1 cellular context compared by ENCODE assay signal in the genomic region with DNA sequence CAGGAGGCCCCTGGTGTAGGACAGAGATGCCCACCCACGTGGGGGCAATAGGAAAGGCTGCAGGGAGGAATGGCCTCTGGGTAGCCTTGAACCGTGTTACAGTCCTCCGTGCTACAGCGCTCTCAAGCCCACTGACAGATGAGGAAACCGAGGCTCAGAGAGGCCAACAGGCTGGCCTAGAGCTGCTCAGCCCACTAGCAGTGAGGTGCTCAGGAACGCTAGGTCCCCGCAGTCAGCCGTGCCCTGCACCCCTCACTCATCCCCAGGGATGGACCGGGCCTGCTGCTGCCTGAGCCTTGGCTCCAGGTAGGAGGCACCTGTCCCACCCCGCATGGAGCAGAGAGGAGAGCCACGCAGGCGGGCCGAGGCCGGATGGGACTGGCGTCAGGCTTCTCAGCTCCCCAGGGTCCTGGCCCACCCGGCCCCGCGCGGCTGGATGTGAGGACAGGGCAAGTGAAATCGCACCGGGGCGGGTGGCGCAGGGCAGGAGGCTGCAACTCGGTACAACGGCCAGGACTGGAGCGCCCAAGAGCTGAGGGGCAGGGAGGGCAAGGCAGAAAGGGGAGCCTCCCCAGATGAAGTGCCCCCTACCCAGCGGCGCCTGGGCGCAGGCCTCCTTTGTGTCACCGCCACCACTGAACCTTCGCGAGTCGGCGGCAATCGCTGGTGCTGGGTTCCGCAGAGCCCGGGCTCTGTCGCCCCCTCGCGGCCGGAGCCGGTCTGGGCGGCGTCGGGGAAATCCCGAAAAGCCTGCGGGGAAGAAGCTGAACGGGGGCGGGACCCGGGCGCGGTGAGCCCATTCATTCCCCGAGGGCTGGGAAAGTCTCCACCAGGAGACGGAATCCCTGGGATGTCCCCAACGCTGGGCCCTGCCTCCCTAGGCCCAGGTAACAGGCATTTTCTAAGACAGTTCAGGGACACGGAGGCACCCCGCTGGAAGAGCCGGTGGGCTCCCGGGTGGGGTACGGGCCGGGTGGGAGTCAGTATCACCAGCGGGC.
TF ChIP-seq lines count a peak whose summit lies in the region.

No MANE protein-coding gene starts in this region.

TF ChIP-seq in HepG2, 621 proteins besides CTCF, POLR2A, EP300 and RAD21 (continued from another document and continues in another):
- TF ChIP-seq KDM1A (CRISPR knock-in tag; IDR thresholded peaks at IDR 0.05) = peak; percentile 18; the same call in 1 of the 2 replicates
- no peak for TF ChIP-seq ZZZ3 (CRISPR knock-in tag; IDR thresholded peaks at IDR 0.05; ENCODE audit: borderline replicate concordance)
- TF ChIP-seq ZNF724P (CRISPR knock-in tag; IDR thresholded peaks at IDR 0.05; ENCODE audit: borderline replicate concordance) = 0 out of 2 replicates have a peak, but pooled peaks have one; percentile 80
- TF ChIP-seq ZNF232 (CRISPR knock-in tag; IDR thresholded peaks at IDR 0.05; ENCODE audit: borderline replicate concordance) = no peak
- TF ChIP-seq ZNF558 (CRISPR knock-in tag; IDR thresholded peaks at IDR 0.05; ENCODE audit: borderline replicate concordance) = no peak
- TF ChIP-seq THAP9 (CRISPR knock-in tag; IDR thresholded peaks at IDR 0.05; ENCODE audit: borderline replicate concordance) = no peak
- TF ChIP-seq ZKSCAN1 (IDR thresholded peaks at IDR 0.05; ENCODE audit: low read length) = no peak
- TF ChIP-seq CREM (IDR thresholded peaks at IDR 0.05) = no peak
- TF ChIP-seq CREM (CRISPR knock-in tag; IDR thresholded peaks at IDR 0.05) = no peak
- TF ChIP-seq RFX5 (IDR thresholded peaks at IDR 0.05; ENCODE audit: low read depth, low read length) = no peak
- TF ChIP-seq ZBTB49 (CRISPR knock-in tag; IDR thresholded peaks at IDR 0.05; ENCODE audit: borderline replicate concordance) = no peak
- TF ChIP-seq AKAP8 (CRISPR knock-in tag; IDR thresholded peaks at IDR 0.05) = 0 out of 2 replicates have a peak, but pooled peaks have one; percentile 52
- TF ChIP-seq ZNF788 (CRISPR knock-in tag; IDR thresholded peaks at IDR 0.05; ENCODE audit: borderline replicate concordance) = peak; percentile 51
- TF ChIP-seq MIXL1 (CRISPR knock-in tag; IDR thresholded peaks at IDR 0.05) = no peak
- TF ChIP-seq ZNF124 (CRISPR knock-in tag; IDR thresholded peaks at IDR 0.05) = peak; percentile 78; the same call in 1 of the 2 replicates
- peak; percentile 65 for TF ChIP-seq MEIS1 (CRISPR knock-in tag; IDR thresholded peaks at IDR 0.05; ENCODE audit: borderline replicate concordance)
- TF ChIP-seq ERF (CRISPR knock-in tag; IDR thresholded peaks at IDR 0.05) = peak; percentile 67; the same call in 1 of the 2 replicates
- TF ChIP-seq PHB2 (IDR thresholded peaks at IDR 0.05; ENCODE audit: partially characterized antibody) = no peak
- no peak for TF ChIP-seq SNAPC5 (CRISPR knock-in tag; IDR thresholded peaks at IDR 0.05; ENCODE audit: borderline replicate concordance)
- no peak for TF ChIP-seq ISX (CRISPR knock-in tag; conservative IDR thresholded peaks at IDR 0.05)
- TF ChIP-seq ZNF274 (CRISPR knock-in tag; IDR thresholded peaks at IDR 0.05) = no peak
- TF ChIP-seq IRF2 (CRISPR knock-in tag; IDR thresholded peaks at IDR 0.05) = no peak; the same call in 1 of the 2 replicates
- no peak for TF ChIP-seq ZNF740 (CRISPR knock-in tag; IDR thresholded peaks at IDR 0.05)
- TF ChIP-seq, protein P1, sequence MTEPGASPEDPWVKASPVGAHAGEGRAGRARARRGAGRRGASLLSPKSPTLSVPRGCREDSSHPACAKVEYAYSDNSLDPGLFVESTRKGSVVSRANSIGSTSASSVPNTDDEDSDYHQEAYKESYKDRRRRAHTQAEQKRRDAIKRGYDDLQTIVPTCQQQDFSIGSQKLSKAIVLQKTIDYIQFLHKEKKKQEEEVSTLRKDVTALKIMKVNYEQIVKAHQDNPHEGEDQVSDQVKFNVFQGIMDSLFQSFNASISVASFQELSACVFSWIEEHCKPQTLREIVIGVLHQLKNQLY (CRISPR knock-in tag; IDR thresholded peaks at IDR 0.05) = no peak
- peak; percentile 85; the same call in 1 of the 2 replicates for TF ChIP-seq ZNF891 (CRISPR knock-in tag; IDR thresholded peaks at IDR 0.05)
- peak; percentile 60 for TF ChIP-seq MAX (IDR thresholded peaks at IDR 0.05)
- no peak for TF ChIP-seq ZMAT3 (CRISPR knock-in tag; conservative IDR thresholded peaks at IDR 0.05)
- TF ChIP-seq SYNCRIP (IDR thresholded peaks at IDR 0.05; ENCODE audit: insufficient read depth, low read depth, low read length) = no peak
- TF ChIP-seq PCBP1 (IDR thresholded peaks at IDR 0.05; ENCODE audit: borderline replicate concordance, low read depth, low read length) = 0 out of 2 replicates have a peak, but pooled peaks have one; percentile 67
- no peak for TF ChIP-seq ARID2 (CRISPR knock-in tag; IDR thresholded peaks at IDR 0.05; ENCODE audit: borderline replicate concordance)
- TF ChIP-seq ZNF639 (CRISPR knock-in tag; conservative IDR thresholded peaks at IDR 0.05) = no peak; the same call in 1 of the 2 replicates
- peak; percentile 56; the same call in 1 of the 2 replicates for TF ChIP-seq ZNF451 (CRISPR knock-in tag; IDR thresholded peaks at IDR 0.05)
- TF ChIP-seq, protein P2, sequence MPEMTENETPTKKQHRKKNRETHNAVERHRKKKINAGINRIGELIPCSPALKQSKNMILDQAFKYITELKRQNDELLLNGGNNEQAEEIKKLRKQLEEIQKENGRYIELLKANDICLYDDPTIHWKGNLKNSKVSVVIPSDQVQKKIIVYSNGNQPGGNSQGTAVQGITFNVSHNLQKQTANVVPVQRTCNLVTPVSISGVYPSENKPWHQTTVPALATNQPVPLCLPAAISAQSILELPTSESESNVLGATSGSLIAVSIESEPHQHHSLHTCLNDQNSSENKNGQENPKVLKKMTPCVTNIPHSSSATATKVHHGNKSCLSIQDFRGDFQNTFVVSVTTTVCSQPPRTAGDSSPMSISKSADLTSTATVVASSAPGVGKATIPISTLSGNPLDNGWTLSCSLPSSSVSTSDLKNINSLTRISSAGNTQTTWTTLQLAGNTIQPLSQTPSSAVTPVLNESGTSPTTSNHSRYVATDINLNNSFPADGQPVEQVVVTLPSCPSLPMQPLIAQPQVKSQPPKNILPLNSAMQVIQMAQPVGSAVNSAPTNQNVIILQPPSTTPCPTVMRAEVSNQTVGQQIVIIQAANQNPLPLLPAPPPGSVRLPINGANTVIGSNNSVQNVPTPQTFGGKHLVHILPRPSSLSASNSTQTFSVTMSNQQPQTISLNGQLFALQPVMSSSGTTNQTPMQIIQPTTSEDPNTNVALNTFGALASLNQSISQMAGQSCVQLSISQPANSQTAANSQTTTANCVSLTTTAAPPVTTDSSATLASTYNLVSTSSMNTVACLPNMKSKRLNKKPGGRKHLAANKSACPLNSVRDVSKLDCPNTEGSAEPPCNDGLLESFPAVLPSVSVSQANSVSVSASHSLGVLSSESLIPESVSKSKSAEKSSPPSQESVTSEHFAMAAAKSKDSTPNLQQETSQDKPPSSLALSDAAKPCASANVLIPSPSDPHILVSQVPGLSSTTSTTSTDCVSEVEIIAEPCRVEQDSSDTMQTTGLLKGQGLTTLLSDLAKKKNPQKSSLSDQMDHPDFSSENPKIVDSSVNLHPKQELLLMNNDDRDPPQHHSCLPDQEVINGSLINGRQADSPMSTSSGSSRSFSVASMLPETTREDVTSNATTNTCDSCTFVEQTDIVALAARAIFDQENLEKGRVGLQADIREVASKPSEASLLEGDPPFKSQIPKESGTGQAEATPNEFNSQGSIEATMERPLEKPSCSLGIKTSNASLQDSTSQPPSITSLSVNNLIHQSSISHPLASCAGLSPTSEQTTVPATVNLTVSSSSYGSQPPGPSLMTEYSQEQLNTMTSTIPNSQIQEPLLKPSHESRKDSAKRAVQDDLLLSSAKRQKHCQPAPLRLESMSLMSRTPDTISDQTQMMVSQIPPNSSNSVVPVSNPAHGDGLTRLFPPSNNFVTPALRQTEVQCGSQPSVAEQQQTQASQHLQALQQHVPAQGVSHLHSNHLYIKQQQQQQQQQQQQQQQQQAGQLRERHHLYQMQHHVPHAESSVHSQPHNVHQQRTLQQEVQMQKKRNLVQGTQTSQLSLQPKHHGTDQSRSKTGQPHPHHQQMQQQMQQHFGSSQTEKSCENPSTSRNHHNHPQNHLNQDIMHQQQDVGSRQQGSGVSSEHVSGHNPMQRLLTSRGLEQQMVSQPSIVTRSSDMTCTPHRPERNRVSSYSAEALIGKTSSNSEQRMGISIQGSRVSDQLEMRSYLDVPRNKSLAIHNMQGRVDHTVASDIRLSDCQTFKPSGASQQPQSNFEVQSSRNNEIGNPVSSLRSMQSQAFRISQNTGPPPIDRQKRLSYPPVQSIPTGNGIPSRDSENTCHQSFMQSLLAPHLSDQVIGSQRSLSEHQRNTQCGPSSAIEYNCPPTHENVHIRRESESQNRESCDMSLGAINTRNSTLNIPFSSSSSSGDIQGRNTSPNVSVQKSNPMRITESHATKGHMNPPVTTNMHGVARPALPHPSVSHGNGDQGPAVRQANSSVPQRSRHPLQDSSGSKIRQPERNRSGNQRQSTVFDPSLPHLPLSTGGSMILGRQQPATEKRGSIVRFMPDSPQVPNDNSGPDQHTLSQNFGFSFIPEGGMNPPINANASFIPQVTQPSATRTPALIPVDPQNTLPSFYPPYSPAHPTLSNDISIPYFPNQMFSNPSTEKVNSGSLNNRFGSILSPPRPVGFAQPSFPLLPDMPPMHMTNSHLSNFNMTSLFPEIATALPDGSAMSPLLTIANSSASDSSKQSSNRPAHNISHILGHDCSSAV (CRISPR knock-in tag; IDR thresholded peaks at IDR 0.05; ENCODE audit: borderline replicate concordance) = no peak
- no peak for TF ChIP-seq FOSL1 (CRISPR knock-in tag; IDR thresholded peaks at IDR 0.05; ENCODE audit: borderline replicate concordance)
- TF ChIP-seq TBX2 (CRISPR knock-in tag; IDR thresholded peaks at IDR 0.05; ENCODE audit: borderline replicate concordance) = peak; percentile 65
- 0 out of 2 replicates have a peak, but pooled peaks have one; percentile 58 for TF ChIP-seq DZIP1 (CRISPR knock-in tag; IDR thresholded peaks at IDR 0.05)
- TF ChIP-seq CENPX (CRISPR knock-in tag; IDR thresholded peaks at IDR 0.05) = no peak
